34 cellular contexts compared by ENCODE assay signal in genomic region chr3:12812812-12813211, GRCh38. TPM values are rescaled to one million over a fixed set of nuclear protein-coding genes. Genes with fewer than 3 reads are reported as not detected.
"Had no signal": no experiment of that assay in that cellular context is flagged by ENCODE, and none has a peak within 500 bp of the region (broad histone marks: within the 10 kb centered on the region; RNA-seq: fewer than 3 reads in every experiment).

No MANE protein-coding gene starts in this region.

- H3K4me3 ChIP-seq: left lung, lower lobe of right lung, right atrium auricular region, right lobe of liver, smooth muscle cell, suprapubic skin, thoracic aorta, tibial artery, uterus had no signal

- H3K4me3 Mint-ChIP-seq: immature natural killer cell; naive thymus-derived CD8-positive, alpha-beta T cell; nephron; neural crest cell; stimulated activated effector memory CD8-positive, alpha-beta T cell treated with anti-CD3 and anti-CD28 coated beads, Interleukin-12 subunit alpha, Interleukin-12 subunit beta, amount 100 ng/mL, for 72 hours; stimulated activated naive CD8-positive, alpha-beta T cell treated with anti-CD3 and anti-CD28 coated beads, Interleukin-15, Interleukin-2, amounts not matched to agents 100 ng/mL and 50 ng/mL, for 24 hours; type B pancreatic cell had no signal

- H3K27me3 ChIP-seq: left lung, right atrium auricular region, right lobe of liver, suprapubic skin, tibial artery, uterus had no signal

- H3K9me3 Mint-ChIP-seq: immature natural killer cell; naive thymus-derived CD8-positive, alpha-beta T cell; nephron; neural crest cell; stimulated activated effector memory CD8-positive, alpha-beta T cell treated with anti-CD3 and anti-CD28 coated beads, Interleukin-12 subunit alpha, Interleukin-12 subunit beta, amount 100 ng/mL, for 72 hours; stimulated activated naive CD8-positive, alpha-beta T cell treated with anti-CD3 and anti-CD28 coated beads, Interleukin-15, Interleukin-2, amounts not matched to agents 100 ng/mL and 50 ng/mL, for 24 hours; type B pancreatic cell had no signal

- DNase-seq: hypothalamus; immature natural killer cell; left colon; left lung; lower lobe of right lung; mammary epithelial cell; mesenchymal stem cell; naive thymus-derived CD8-positive, alpha-beta T cell; nucleus accumbens; right lobe of liver; stimulated activated CD4-positive, alpha-beta T cell treated with anti-CD3 and anti-CD28 coated beads, Interleukin-12 subunit alpha, Interleukin-12 subunit beta, amount 100 ng/mL, for 4 hours; stimulated activated CD4-positive, alpha-beta T cell treated with anti-CD3 and anti-CD28 coated beads, Interleukin-15, amount 100 ng/mL, for 24 hours; stimulated activated CD4-positive, alpha-beta T cell treated with anti-CD3 and anti-CD28 coated beads, Interleukin-2, amount 100 ng/mL, for 24 hours; stimulated activated CD4-positive, alpha-beta T cell treated with anti-CD3 and anti-CD28 coated beads, Interleukin-4, amount 100 ng/mL, for 24 hours; stimulated activated naive CD4-positive, alpha-beta T cell; tibial artery; uterus had no signal

- H2AFZ ChIP-seq: parathyroid adenoma had no signal

- FAIRE-seq: islet of Langerhans, kidney had no signal

- H3K36me3 Mint-ChIP-seq: immature natural killer cell; naive thymus-derived CD8-positive, alpha-beta T cell; stimulated activated effector memory CD8-positive, alpha-beta T cell treated with anti-CD3 and anti-CD28 coated beads, Interleukin-12 subunit alpha, Interleukin-12 subunit beta, amount 100 ng/mL, for 72 hours; type B pancreatic cell had no signal

- H3K27ac Mint-ChIP-seq: immature natural killer cell; naive thymus-derived CD8-positive, alpha-beta T cell; nephron; stimulated activated effector memory CD8-positive, alpha-beta T cell treated with anti-CD3 and anti-CD28 coated beads, Interleukin-12 subunit alpha, Interleukin-12 subunit beta, amount 100 ng/mL, for 72 hours; stimulated activated naive CD8-positive, alpha-beta T cell treated with anti-CD3 and anti-CD28 coated beads, Interleukin-15, Interleukin-2, amounts not matched to agents 100 ng/mL and 50 ng/mL, for 24 hours; type B pancreatic cell had no signal

- H3K27ac ChIP-seq: left lung, lower lobe of right lung, parathyroid adenoma, right atrium auricular region, right lobe of liver, suprapubic skin, thoracic aorta, tibial artery, uterus had no signal

- ATAC-seq: left colon; left lung; lower lobe of right lung; naive thymus-derived CD8-positive, alpha-beta T cell; right lobe of liver; stimulated activated effector memory CD8-positive, alpha-beta T cell treated with anti-CD3 and anti-CD28 coated beads, Interleukin-12 subunit alpha, Interleukin-12 subunit beta, amount 100 ng/mL, for 72 hours had no signal

- H3K27me3 Mint-ChIP-seq: naive thymus-derived CD8-positive, alpha-beta T cell; stimulated activated naive CD8-positive, alpha-beta T cell treated with anti-CD3 and anti-CD28 coated beads, Interleukin-15, Interleukin-2, amounts not matched to agents 100 ng/mL and 50 ng/mL, for 24 hours; type B pancreatic cell had no signal

- H3K36me3 ChIP-seq: right lobe of liver, uterus had no signal

- H3K9me3 ChIP-seq: left lung, lower lobe of right lung, right atrium auricular region, right lobe of liver, suprapubic skin, thoracic aorta, tibial artery, uterus had no signal

- H3K4me2 ChIP-seq: smooth muscle cell had no signal

- H3K79me2 ChIP-seq: parathyroid adenoma had no signal

- H3K4me1 ChIP-seq: parathyroid adenoma, right lobe of liver had no signal

- H3K9ac ChIP-seq: parathyroid adenoma had no signal

RNA-seq across cellular contexts. Expression of gene TMEM40, which starts 53.8 kb away (rescaled TPM):
- total RNA-seq: kidney; left colon; mucosa of gallbladder; naive thymus-derived CD8-positive, alpha-beta T cell; neural crest cell; osteoblast; posterior vena cava; pulmonary artery endothelial cell; subcutaneous adipose tissue; thoracic aorta; uterus had no signal
- polyA plus RNA-seq: naive thymus-derived CD8-positive, alpha-beta T cell had no signal
